33 cellular contexts compared by ENCODE assay signal in genomic region chr9:100394032-100394695, GRCh38.
"Had no signal": no experiment of that assay in that cellular context is flagged by ENCODE, and none has a peak within 500 bp of the region (broad histone marks: within the 10 kb centered on the region; RNA-seq: fewer than 3 reads in every experiment).

No MANE protein-coding gene starts in this region.

- H3K27ac ChIP-seq: ovary, prostate gland, sigmoid colon, stomach, tibial artery, VCaP had no signal

- DNase-seq: activated CD4-positive, alpha-beta memory T cell treated with anti-CD3 and anti-CD28 coated beads for 36 hours; activated CD4-positive, alpha-beta T cell treated with anti-CD3 and anti-CD28 coated beads for 48 hours; activated CD8-positive, alpha-beta memory T cell treated with anti-CD3 and anti-CD28 coated beads, Interleukin-2, amount 50 U/mL, for 4 hours; activated effector memory CD4-positive, alpha-beta T cell treated with anti-CD3 and anti-CD28 coated beads, Interleukin-2, amount 50 U/mL, for 16 hours; activated naive CD4-positive, alpha-beta T cell treated with anti-CD3 and anti-CD28 coated beads, Interleukin-2, amount 10 ng/mL, durations not matched to agents 7 days and 5 days; activated naive CD8-positive, alpha-beta T cell treated with anti-CD3 and anti-CD28 coated beads, Interleukin-2, amount 10 ng/mL, durations not matched to agents 7 days and 5 days; activated T-cell treated with anti-CD3 and anti-CD28 coated beads, Interleukin-2, amount 50 U/mL, for 1 hour; amygdala; cerebellar nuclear complex; cortex of kidney; head of caudate nucleus; hippocampal formation; immature natural killer cell; kidney; left colon; naive thymus-derived CD4-positive, alpha-beta T cell; ovary; retina; sigmoid colon; stimulated activated CD4-positive, alpha-beta T cell treated with anti-CD3 and anti-CD28 coated beads, Interleukin-1b, Interleukin-23, amount 100 ng/mL, for 48 hours; stimulated activated CD4-positive, alpha-beta T cell treated with anti-CD3 and anti-CD28 coated beads, Interleukin-4, amount 100 ng/mL, for 4 hours; stimulated activated CD8-positive, alpha-beta memory T cell treated with anti-CD3 and anti-CD28 coated beads, Interleukin-4, amount 100 ng/mL, for 48 hours; stomach; T-helper 9 cell; tibial artery had no signal

- H3K27me3 Mint-ChIP-seq: activated CD4-positive, alpha-beta memory T cell treated with anti-CD3 and anti-CD28 coated beads for 36 hours; activated naive CD4-positive, alpha-beta T cell treated with anti-CD3 and anti-CD28 coated beads, Interleukin-2, amount 10 ng/mL, durations not matched to agents 7 days and 5 days; activated naive CD8-positive, alpha-beta T cell treated with anti-CD3 and anti-CD28 coated beads, Interleukin-2, amount 10 ng/mL, durations not matched to agents 7 days and 5 days; stimulated activated memory B cell treated with anti-CD40 and anti-IgM and Interleukin-4, amounts not matched to agents 10 μg/mL and 1 μg/mL and 100 μg/mL, for 72 hours had no signal

- H3K36me3 Mint-ChIP-seq: activated naive CD4-positive, alpha-beta T cell treated with anti-CD3 and anti-CD28 coated beads, Interleukin-2, amount 10 ng/mL, durations not matched to agents 7 days and 5 days; activated naive CD8-positive, alpha-beta T cell treated with anti-CD3 and anti-CD28 coated beads, Interleukin-2, amount 10 ng/mL, durations not matched to agents 7 days and 5 days; immature natural killer cell had no signal

- H3K27ac Mint-ChIP-seq: activated CD4-positive, alpha-beta memory T cell treated with anti-CD3 and anti-CD28 coated beads for 36 hours; activated naive CD4-positive, alpha-beta T cell treated with anti-CD3 and anti-CD28 coated beads, Interleukin-2, amount 10 ng/mL, durations not matched to agents 7 days and 5 days; activated naive CD8-positive, alpha-beta T cell treated with anti-CD3 and anti-CD28 coated beads, Interleukin-2, amount 10 ng/mL, durations not matched to agents 7 days and 5 days; activated T-helper 1 cell treated with anti-CD3 and anti-CD28 coated beads, Interleukin-12 subunit alpha, Interleukin-12 subunit beta, Interleukin-2, Interleukin-4 antibody, amounts not matched to agents 30 ng/mL and 10 ng/mL and 1 ng/mL, durations not matched to agents 14 hours and 24 hours and 36 hours; immature natural killer cell; mesothelial cell of epicardium; naive thymus-derived CD4-positive, alpha-beta T cell; stimulated activated memory B cell treated with anti-CD40 and anti-IgM and Interleukin-4, amounts not matched to agents 10 μg/mL and 1 μg/mL and 100 μg/mL, for 72 hours; T-helper 1 cell treated with Interleukin-12 subunit alpha and Interleukin-12 subunit beta and Interleukin-4 antibody, amounts not matched to agents 30 μg/mL and 1 μg/mL, for 36 hours had no signal

- H3K4me1 ChIP-seq: prostate gland, sigmoid colon, stomach, tibial artery had no signal

- H3K27me3 ChIP-seq: ovary, sigmoid colon, stomach, tibial artery had no signal

- H3K36me3 ChIP-seq: ovary, prostate gland, sigmoid colon had no signal

- H3K4me2 ChIP-seq: smooth muscle cell had no signal

- FAIRE-seq: kidney, TTC549 had no signal

- H3K4me3 Mint-ChIP-seq: activated CD4-positive, alpha-beta memory T cell treated with anti-CD3 and anti-CD28 coated beads for 36 hours; activated naive CD4-positive, alpha-beta T cell treated with anti-CD3 and anti-CD28 coated beads, Interleukin-2, amount 10 ng/mL, durations not matched to agents 7 days and 5 days; activated naive CD8-positive, alpha-beta T cell treated with anti-CD3 and anti-CD28 coated beads, Interleukin-2, amount 10 ng/mL, durations not matched to agents 7 days and 5 days; activated T-helper 1 cell treated with anti-CD3 and anti-CD28 coated beads, Interleukin-12 subunit alpha, Interleukin-12 subunit beta, Interleukin-2, Interleukin-4 antibody, amounts not matched to agents 30 ng/mL and 10 ng/mL and 1 ng/mL, durations not matched to agents 14 hours and 24 hours and 36 hours; immature natural killer cell; mesothelial cell of epicardium; naive thymus-derived CD4-positive, alpha-beta T cell; stimulated activated memory B cell treated with anti-CD40 and anti-IgM and Interleukin-4, amounts not matched to agents 10 μg/mL and 1 μg/mL and 100 μg/mL, for 72 hours; T-helper 1 cell treated with Interleukin-12 subunit alpha and Interleukin-12 subunit beta and Interleukin-4 antibody, amounts not matched to agents 30 μg/mL and 1 μg/mL, for 36 hours had no signal

- H3K9me3 Mint-ChIP-seq: activated CD4-positive, alpha-beta memory T cell treated with anti-CD3 and anti-CD28 coated beads for 36 hours; activated naive CD4-positive, alpha-beta T cell treated with anti-CD3 and anti-CD28 coated beads, Interleukin-2, amount 10 ng/mL, durations not matched to agents 7 days and 5 days; activated T-helper 1 cell treated with anti-CD3 and anti-CD28 coated beads, Interleukin-12 subunit alpha, Interleukin-12 subunit beta, Interleukin-2, Interleukin-4 antibody, amounts not matched to agents 30 ng/mL and 10 ng/mL and 1 ng/mL, durations not matched to agents 14 hours and 24 hours and 36 hours; immature natural killer cell; stimulated activated memory B cell treated with anti-CD40 and anti-IgM and Interleukin-4, amounts not matched to agents 10 μg/mL and 1 μg/mL and 100 μg/mL, for 72 hours; T-helper 1 cell treated with Interleukin-12 subunit alpha and Interleukin-12 subunit beta and Interleukin-4 antibody, amounts not matched to agents 30 μg/mL and 1 μg/mL, for 36 hours had no signal

- H3K4me1 Mint-ChIP-seq: activated naive CD4-positive, alpha-beta T cell treated with anti-CD3 and anti-CD28 coated beads, Interleukin-2, amount 10 ng/mL, durations not matched to agents 7 days and 5 days; immature natural killer cell; mesothelial cell of epicardium had no signal

- H3K4me3 ChIP-seq: ovary, prostate gland, sigmoid colon, smooth muscle cell, stomach, tibial artery had no signal

- H3K9me3 ChIP-seq: ovary, prostate gland, sigmoid colon, tibial artery had no signal
